Comparison of ENCODE assay signal across 15 cellular contexts in the genomic region with DNA sequence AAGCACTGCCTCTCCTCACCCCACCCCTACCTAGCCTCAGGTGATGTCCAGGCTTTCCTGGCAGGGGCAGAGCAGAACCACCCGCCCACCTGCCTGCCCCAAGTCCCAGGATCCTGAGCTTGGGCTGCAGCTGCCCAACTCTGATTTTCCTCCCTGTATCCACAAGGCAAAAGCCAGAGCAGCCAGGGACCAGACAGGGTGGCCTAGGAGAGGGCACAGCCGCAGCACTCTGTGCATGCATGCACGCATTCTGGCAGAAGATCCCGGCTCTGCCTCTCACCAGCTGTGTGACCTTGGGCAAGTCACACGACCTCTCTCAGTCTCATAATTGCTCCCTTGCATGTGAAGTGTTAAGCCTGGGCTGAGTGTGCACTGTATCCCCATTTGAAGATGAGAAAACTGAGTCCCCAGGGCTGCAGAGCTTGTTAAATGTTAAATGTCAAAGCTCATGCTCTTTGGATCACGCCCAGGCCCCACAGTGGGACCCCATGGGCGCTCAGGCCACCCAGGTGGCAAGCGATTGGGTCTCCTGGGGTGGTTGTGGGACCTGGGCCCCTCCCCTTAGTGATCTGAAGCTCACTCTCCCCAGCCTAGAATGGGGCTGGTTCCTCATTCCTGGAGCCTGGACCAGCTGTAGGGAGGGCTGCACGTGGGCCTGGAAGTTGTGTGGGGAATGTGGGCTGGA. TPM values are rescaled to one million over a fixed set of nuclear protein-coding genes. Genes with fewer than 3 reads are reported as not detected.
DNase-seq lines count a peak whose midpoint lies in the region; ATAC-seq lines count a peak whose summit lies in the region.
"Had no signal": no experiment of that assay in that cellular context is flagged by ENCODE, and none has a peak within 500 bp of the region (broad histone marks: within the 10 kb centered on the region; RNA-seq: fewer than 3 reads in every experiment).

No MANE protein-coding gene starts in this region.

- H3K9me3 Mint-ChIP-seq in activated CD4-positive, alpha-beta T cell treated with anti-CD3 and anti-CD28 coated beads for 36 hours (ENCODE audit: low read depth), result no peaks in the 10 kb centered on the region
- H3K9me3 Mint-ChIP-seq in T-cell, result no peaks in the 10 kb centered on the region
- no peaks in the 10 kb centered on the region for H3K9me3 Mint-ChIP-seq in natural killer cell treated with Interleukin-12 subunit alpha and Interleukin-12 subunit beta and Interleukin-15 and Interleukin-18, amount 100 ng/mL, for 72 hours
- H3K9me3 Mint-ChIP-seq: activated T-helper 2 cell treated with anti-CD3 and anti-CD28 coated beads, Interferon-gamma antibody, Interleukin-2, Interleukin-4, amounts not matched to agents 10 μg/mL and 5 μg/mL and 100 μg/mL, durations not matched to agents 14 hours and 24 hours and 36 hours had no signal

- POLR2A ChIA-PET in activated CD4-positive, alpha-beta T cell treated with anti-CD3 and anti-CD28 coated beads for 36 hours (lab: Charles Lee), result interaction anchor here (0.7 kb wide), 1 partner anchor 10 kb away, joined by 3 read pairs; no protein-coding TSS in a partner anchor
- POLR2A ChIA-PET in T-cell (lab: Charles Lee), result no interaction called here

- peak overlapping the region; percentile 42 for H3K27ac Mint-ChIP-seq in activated CD4-positive, alpha-beta T cell treated with anti-CD3 and anti-CD28 coated beads for 36 hours
- H3K27ac Mint-ChIP-seq in T-cell, result peak overlapping the region; percentile 74 to 97
- peak overlapping the region; percentile 17 to 62 for H3K27ac Mint-ChIP-seq in natural killer cell treated with Interleukin-12 subunit alpha and Interleukin-12 subunit beta and Interleukin-15 and Interleukin-18, amount 100 ng/mL, for 72 hours
- H3K27ac Mint-ChIP-seq: activated T-helper 2 cell treated with anti-CD3 and anti-CD28 coated beads, Interferon-gamma antibody, Interleukin-2, Interleukin-4, amounts not matched to agents 10 μg/mL and 5 μg/mL and 100 μg/mL, durations not matched to agents 14 hours and 24 hours and 36 hours had no signal

- ATAC-seq in activated CD4-positive, alpha-beta T cell treated with anti-CD3 and anti-CD28 coated beads for 36 hours, result no peak
- no peak for ATAC-seq in T-cell (replicated peaks in 1 of 4)
- ATAC-seq in natural killer cell treated with Interleukin-12 subunit alpha and Interleukin-12 subunit beta and Interleukin-15 and Interleukin-18, amount 100 ng/mL, for 72 hours, result no peak
- ATAC-seq: activated CD4-positive, CD25-positive, alpha-beta regulatory T cell treated with anti-CD3 and anti-CD28 coated beads, Interleukin-2, amount 50 U/mL, for 24 hours; pancreas had no signal

- no peaks in the 10 kb centered on the region for H3K27me3 Mint-ChIP-seq in activated CD4-positive, alpha-beta T cell treated with anti-CD3 and anti-CD28 coated beads for 36 hours
- no peaks in the 10 kb centered on the region for H3K27me3 Mint-ChIP-seq in T-cell
- H3K27me3 Mint-ChIP-seq in natural killer cell treated with Interleukin-12 subunit alpha and Interleukin-12 subunit beta and Interleukin-15 and Interleukin-18, amount 100 ng/mL, for 72 hours, result no peaks in the 10 kb centered on the region

- H3K4me3 Mint-ChIP-seq in activated CD4-positive, alpha-beta T cell treated with anti-CD3 and anti-CD28 coated beads for 36 hours, result no peak overlapping the region
- peak overlapping the region in 1 of 3 donors; percentile 97 for H3K4me3 Mint-ChIP-seq in T-cell
- H3K4me3 Mint-ChIP-seq in natural killer cell treated with Interleukin-12 subunit alpha and Interleukin-12 subunit beta and Interleukin-15 and Interleukin-18, amount 100 ng/mL, for 72 hours, result no peak overlapping the region

- CTCF ChIA-PET in activated CD4-positive, alpha-beta T cell treated with anti-CD3 and anti-CD28 coated beads for 36 hours (lab: Charles Lee), result interaction anchor here (0.6 to 1.9 kb wide), 7 partner anchors 9 to 75 kb away, joined by 3 to 8 read pairs (median 3); a partner anchor contains a TSS
- CTCF ChIA-PET in T-cell (lab: Charles Lee), result no interaction called here

- intact Hi-C loops in activated CD4-positive, alpha-beta T cell treated with anti-CD3 and anti-CD28 coated beads for 36 hours (cut with DNase I, micrococcal nuclease), result no loop called here

- H3K4me1 Mint-ChIP-seq in activated CD4-positive, alpha-beta T cell treated with anti-CD3 and anti-CD28 coated beads for 36 hours, result peaks cover 76% of the 10 kb centered on the region
- H3K4me1 Mint-ChIP-seq in T-cell, result peaks cover 77 to 84% (median 77%) of the 10 kb centered on the region in 3 donors
- H3K4me1 Mint-ChIP-seq in natural killer cell treated with Interleukin-12 subunit alpha and Interleukin-12 subunit beta and Interleukin-15 and Interleukin-18, amount 100 ng/mL, for 72 hours (ENCODE audit: low read depth in 2 of 2), result peaks cover 47 to 49% of the 10 kb centered on the region in 2 donors

- peaks cover 15% of the 10 kb centered on the region for H3K36me3 Mint-ChIP-seq in activated CD4-positive, alpha-beta T cell treated with anti-CD3 and anti-CD28 coated beads for 36 hours (ENCODE audit: low read depth)
- no peaks in the 10 kb centered on the region for H3K36me3 Mint-ChIP-seq in T-cell
- H3K36me3 Mint-ChIP-seq in natural killer cell treated with Interleukin-12 subunit alpha and Interleukin-12 subunit beta and Interleukin-15 and Interleukin-18, amount 100 ng/mL, for 72 hours, result no peaks in the 10 kb centered on the region

- DNase-seq in activated CD4-positive, alpha-beta T cell treated with anti-CD3 and anti-CD28 coated beads for 36 hours, result peak; percentile 24
- DNase-seq in activated CD4-positive, alpha-beta T cell treated with anti-CD3 and anti-CD28 coated beads, Interleukin-2, amount 50 U/mL, for 48 hours, result no peak
- DNase-seq in T-cell, result no peak
- no peak for DNase-seq in natural killer cell treated with Interleukin-12 subunit alpha and Interleukin-12 subunit beta and Interleukin-15 and Interleukin-18, amount 100 ng/mL, for 72 hours (ENCODE audit: low spot score)
- DNase-seq in OCI-M2 (lab: John Stamatoyannopoulos, UW; ENCODE audit: unreplicated experiment), result no peak
- DNase-seq in SW480 (ENCODE audit: low spot score), result no peak
- DNase-seq: brain microvascular endothelial cell, NCI-H1694 treated with DMSO at 0.1 percent for 48 hours, NCI-H510A treated with DMSO at 0.1 percent for 48 hours, Peyer's patch had no signal

RNA-seq across cellular contexts. Expression of a gene that starts 2.8 kb away (rescaled TPM):
- 1 to 10 TPM; 1.5 to 1.6 TPM for total RNA-seq in activated CD4-positive, alpha-beta T cell treated with anti-CD3 and anti-CD28 coated beads for 36 hours
- total RNA-seq in T-cell, result 10 to 100 TPM in 2 of 5 donors, 1 to 10 TPM in 3; 5.5 to 19.1 (median 9.8) TPM
- total RNA-seq in natural killer cell treated with Interleukin-12 subunit alpha and Interleukin-12 subunit beta and Interleukin-15 and Interleukin-18, amount 100 ng/mL, for 72 hours, result 1 to 10 TPM; 2.3 to 4.9 TPM
- total RNA-seq: H4 had no signal

RNA-seq across cellular contexts. Expression of a gene that starts 8.8 kb away (rescaled TPM):
- total RNA-seq in activated CD4-positive, alpha-beta T cell treated with anti-CD3 and anti-CD28 coated beads for 36 hours, result 100 to 1,000 TPM in 1 of 2 experiments, 10 to 100 TPM in 1; 83.2 to 123 TPM
- 100 to 1,000 TPM; 288 to 449 (median 436) TPM for total RNA-seq in T-cell
- total RNA-seq in natural killer cell treated with Interleukin-12 subunit alpha and Interleukin-12 subunit beta and Interleukin-15 and Interleukin-18, amount 100 ng/mL, for 72 hours, result 10 to 100 TPM; 79.5 to 88.8 TPM
- total RNA-seq: frontal cortex, H4 had no signal

RNA-seq across cellular contexts. Expression of a gene that starts 11.0 kb away (rescaled TPM):
- 100 to 1,000 TPM; 199 to 227 TPM for total RNA-seq in activated CD4-positive, alpha-beta T cell treated with anti-CD3 and anti-CD28 coated beads for 36 hours
- 100 to 1,000 TPM; 118 to 198 (median 186) TPM for total RNA-seq in T-cell
- total RNA-seq in natural killer cell treated with Interleukin-12 subunit alpha and Interleukin-12 subunit beta and Interleukin-15 and Interleukin-18, amount 100 ng/mL, for 72 hours, result 100 to 1,000 TPM; 317 to 378 TPM

RNA-seq across cellular contexts. Expression of a gene that starts 15.7 kb away (rescaled TPM):
- total RNA-seq in activated CD4-positive, alpha-beta T cell treated with anti-CD3 and anti-CD28 coated beads for 36 hours, result 10 to 100 TPM; 53.4 to 57.2 TPM
- 10 to 100 TPM; 60.3 to 88.0 (median 81.9) TPM for total RNA-seq in T-cell
- total RNA-seq in natural killer cell treated with Interleukin-12 subunit alpha and Interleukin-12 subunit beta and Interleukin-15 and Interleukin-18, amount 100 ng/mL, for 72 hours, result 100 to 1,000 TPM in 1 of 2 donors, 10 to 100 TPM in 1; 95.8 to 112 TPM

RNA-seq across cellular contexts. Expression of a gene that starts 20.9 kb away (rescaled TPM):
- 10 to 100 TPM; 28.8 to 30.0 TPM for total RNA-seq in activated CD4-positive, alpha-beta T cell treated with anti-CD3 and anti-CD28 coated beads for 36 hours
- 10 to 100 TPM; 34.9 to 63.8 (median 56.2) TPM for total RNA-seq in T-cell
- 10 to 100 TPM; 25.9 to 47.8 TPM for total RNA-seq in natural killer cell treated with Interleukin-12 subunit alpha and Interleukin-12 subunit beta and Interleukin-15 and Interleukin-18, amount 100 ng/mL, for 72 hours
